Comparison of ENCODE assay signal across 1 cellular context in genomic region chr16:85370881-85371651, GRCh38.
TF ChIP-seq lines count a peak whose summit lies in the region.

No MANE protein-coding gene starts in this region.

TF ChIP-seq in IMR-90, 13 proteins besides CTCF, POLR2A, EP300 and RAD21 (continued from another document):
- TF ChIP-seq USF2 (IDR thresholded peaks at IDR 0.05; ENCODE audit: low read depth, low read length), result no peak
- TF ChIP-seq ELK1 (IDR thresholded peaks at IDR 0.05; ENCODE audit: borderline replicate concordance, low read depth, low read length), result no peak
- no peak for TF ChIP-seq RCOR1 (IDR thresholded peaks at IDR 0.05; ENCODE audit: insufficient replicate concordance, low read length)
- no peak for TF ChIP-seq SMC3 (IDR thresholded peaks at IDR 0.05; ENCODE audit: low read depth, low read length)
- TF ChIP-seq MAZ (IDR thresholded peaks at IDR 0.05; ENCODE audit: borderline replicate concordance, low read depth, low read length), result no peak
- TF ChIP-seq RFX5 (IDR thresholded peaks at IDR 0.05; ENCODE audit: low read depth, low read length), result no peak
